ENCODE assay signal across 9 cellular contexts in the genomic region with DNA sequence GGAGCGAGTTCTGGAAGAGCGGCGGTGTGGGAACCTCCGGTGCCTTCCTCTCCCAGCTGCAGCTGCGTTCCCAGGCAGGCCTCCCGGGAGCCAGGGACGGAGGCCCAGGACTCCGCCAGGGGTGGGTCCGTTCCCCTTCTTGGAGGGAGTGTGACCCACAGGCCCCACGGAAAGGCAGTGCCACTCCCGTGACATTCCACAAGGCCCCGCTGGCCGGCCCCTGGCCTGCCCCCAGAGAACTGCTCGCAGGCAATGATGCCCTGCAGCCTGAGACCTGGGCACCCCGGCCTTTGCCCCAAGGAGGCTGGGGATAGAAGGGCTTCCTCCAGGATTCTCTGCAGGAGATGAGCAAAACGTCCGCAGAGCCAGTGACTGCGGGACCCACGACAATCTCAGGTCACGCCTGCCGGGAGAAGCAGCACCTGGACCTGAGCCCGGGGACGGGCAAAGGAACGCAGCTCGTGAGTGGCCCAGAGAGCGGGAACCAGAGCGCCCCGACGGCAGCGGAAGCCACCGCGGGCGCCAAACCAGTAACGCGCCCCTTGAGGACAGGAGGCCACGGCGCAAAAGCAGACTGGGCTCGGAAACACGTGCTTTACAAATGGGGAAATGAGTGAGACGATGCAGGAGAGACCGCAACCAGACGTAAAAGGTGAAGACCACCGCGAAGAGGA. TPM values are rescaled to one million over a fixed set of nuclear protein-coding genes. Genes with fewer than 3 reads are reported as not detected.
DNase-seq lines count a peak whose midpoint lies in the region; ATAC-seq and TF ChIP-seq lines count a peak whose summit lies in the region.
"Had no signal": no experiment of that assay in that cellular context is flagged by ENCODE, and none has a peak within 500 bp of the region (broad histone marks: within the 10 kb centered on the region; RNA-seq: fewer than 3 reads in every experiment).

No MANE protein-coding gene starts in this region.

- H3K4me3 ChIP-seq in epithelial cell of esophagus (ENCODE audit: low read length), result peak overlapping the region; percentile 14
- peak overlapping the region; percentile 23 for H3K4me3 ChIP-seq in ovary
- no peak overlapping the region for H3K4me3 ChIP-seq in PC-9

- TF ChIP-seq POLR2A in ovary (IDR thresholded peaks at IDR 0.05), result no peak

- no peaks in the 10 kb centered on the region for H3K79me2 ChIP-seq in PC-9 (ENCODE audit: low read depth)

- no TSS peak for BruUV-seq in PC-9 (replicated peaks; lab: Mats Ljungman, UMichigan)

- intact Hi-C loops in ovary (cut with DNase I) (no loop called here), PC-9 (cut with micrococcal nuclease; ENCODE audit: unreplicated experiment) (no loop called here)

- POLR2A ChIA-PET in PC-9 (lab: Charles Lee; ENCODE audit: unreplicated experiment), result no interaction called here

- H3K36me3 ChIP-seq in ovary, result no peaks in the 10 kb centered on the region
- no peaks in the 10 kb centered on the region for H3K36me3 ChIP-seq in PC-9 (ENCODE audit: low read depth)

- no peak overlapping the region for H3K4me2 ChIP-seq in PC-9

- no peak for TF ChIP-seq EP300 in ovary (IDR thresholded peaks at IDR 0.05)

- no peaks in the 10 kb centered on the region for H3K9me3 ChIP-seq in ovary
- no peaks in the 10 kb centered on the region for H3K9me3 ChIP-seq in PC-9 (ENCODE audit: insufficient read depth, low read depth)

- H3K27me3 ChIP-seq in ovary, result no peaks in the 10 kb centered on the region
- H3K27me3 ChIP-seq in PC-9 (ENCODE audit: insufficient read depth, low read depth), result peaks cover 84% of the 10 kb centered on the region

- 37 to 58% (median 41%) methylated on average over 44 of the region's 44 CpGs for WGBS in ovary, 3 donors

- H3F3A ChIP-seq in PC-9 (ENCODE audit: insufficient read depth, low read depth), result no peaks in the 10 kb centered on the region

- H3K9me2 ChIP-seq in PC-9 (ENCODE audit: insufficient read depth), result no peaks in the 10 kb centered on the region

- H4K20me1 ChIP-seq in PC-9 (ENCODE audit: insufficient read depth), result no peaks in the 10 kb centered on the region

- ATAC-seq in GM21529 (IDR thresholded peaks at IDR 0.05; ENCODE audit: unreplicated experiment) (no peak), GM18520 (IDR thresholded peaks at IDR 0.05; ENCODE audit: unreplicated experiment) (no peak)

- no peak overlapping the region for H2AFZ ChIP-seq in PC-9

- in situ Hi-C loops in KBM-7 (cut with MboI; ENCODE audit: low pct_unique_long_range_greater_than_20kb, low sequenced_read_pairs), result no loop called here

- no peaks in the 10 kb centered on the region for H3K4me1 ChIP-seq in ovary (ENCODE audit: insufficient read depth)
- H3K4me1 ChIP-seq in PC-9 (replicated peaks; ENCODE audit: insufficient read depth), result no peaks in the 10 kb centered on the region

- H3K27ac ChIP-seq in ovary (peak overlapping the region; percentile 34 to 41), PC-9 (no peak overlapping the region)

- peak; percentile 14 for TF ChIP-seq CTCF in epithelial cell of esophagus (IDR thresholded peaks at IDR 0.05; ENCODE audit: insufficient read depth, low read depth, low read length, missing control alignments)
- TF ChIP-seq CTCF in ovary (IDR thresholded peaks at IDR 0.05), result no peak
- no peak for TF ChIP-seq CTCF in PC-9 (conservative IDR thresholded peaks at IDR 0.05)

- CTCF ChIA-PET in PC-9 (lab: Charles Lee), result interaction anchor here (0.5 kb wide), 1 partner anchor 78 kb away, joined by 3 read pairs; no protein-coding TSS in a partner anchor

- DNase-seq in stimulated activated naive CD4-positive, alpha-beta T cell (lab: John Stamatoyannopoulos, UW), result peak in 4 of 6 experiments; percentile 13 to 34 (median 22)
- DNase-seq in stimulated activated naive CD4-positive, alpha-beta T cell treated with Interleukin-2 at 50 U/mL for 16 hours (lab: John Stamatoyannopoulos, UW), result no peak
- DNase-seq in epithelial cell of esophagus (ENCODE audit: low read depth), result no peak
- DNase-seq in ovary, result peak in 4 of 5 donors; percentile 45 to 79 (median 54)
- no peak for DNase-seq in PC-9
- DNase-seq in KBM-7, result no peak

RNA-seq across cellular contexts. Expression of gene OBP2B, which starts 9.3 kb away (rescaled TPM):
- total RNA-seq in ovary, result 1 to 10 TPM in 2 of 7 donors, under 1 TPM in 2, not detected in 3; 0.33 to 5.3 (median 2.7) TPM
- polyA plus RNA-seq in ovary, result not detected
- total RNA-seq in PC-9 (2021), result not detected in 2 replicates
- total RNA-seq: neural crest cell had no signal

RNA-seq across cellular contexts. Expression of gene GBGT1, which starts 36.1 kb away (rescaled TPM):
- total RNA-seq in ovary (10 to 100 TPM; 11.0 to 43.3 (median 25.9) TPM), PC-9 (2021) (1.2 and 3.0 TPM in 2 replicates)
- polyA plus RNA-seq in ovary, result 10 to 100 TPM in 1 of 2 donors, 1 to 10 TPM in 1; 3.9 to 12.9 TPM

Comparison
In these comparisons a context has a peak if more than half of its experiments do, and no peak if none do; other contexts are left out.
1. DNase-seq: peak in stimulated activated naive CD4-positive, alpha-beta T cell (4 of 6) and ovary (4 of 5); none in stimulated activated naive CD4-positive, alpha-beta T cell treated with Interleukin-2 at 50 U/mL for 16 hours (single experiment), epithelial cell of esophagus (single experiment), PC-9 (0 of 2) and KBM-7 (single experiment).